Comparison of ENCODE assay signal across 7 cellular contexts in the genomic region with DNA sequence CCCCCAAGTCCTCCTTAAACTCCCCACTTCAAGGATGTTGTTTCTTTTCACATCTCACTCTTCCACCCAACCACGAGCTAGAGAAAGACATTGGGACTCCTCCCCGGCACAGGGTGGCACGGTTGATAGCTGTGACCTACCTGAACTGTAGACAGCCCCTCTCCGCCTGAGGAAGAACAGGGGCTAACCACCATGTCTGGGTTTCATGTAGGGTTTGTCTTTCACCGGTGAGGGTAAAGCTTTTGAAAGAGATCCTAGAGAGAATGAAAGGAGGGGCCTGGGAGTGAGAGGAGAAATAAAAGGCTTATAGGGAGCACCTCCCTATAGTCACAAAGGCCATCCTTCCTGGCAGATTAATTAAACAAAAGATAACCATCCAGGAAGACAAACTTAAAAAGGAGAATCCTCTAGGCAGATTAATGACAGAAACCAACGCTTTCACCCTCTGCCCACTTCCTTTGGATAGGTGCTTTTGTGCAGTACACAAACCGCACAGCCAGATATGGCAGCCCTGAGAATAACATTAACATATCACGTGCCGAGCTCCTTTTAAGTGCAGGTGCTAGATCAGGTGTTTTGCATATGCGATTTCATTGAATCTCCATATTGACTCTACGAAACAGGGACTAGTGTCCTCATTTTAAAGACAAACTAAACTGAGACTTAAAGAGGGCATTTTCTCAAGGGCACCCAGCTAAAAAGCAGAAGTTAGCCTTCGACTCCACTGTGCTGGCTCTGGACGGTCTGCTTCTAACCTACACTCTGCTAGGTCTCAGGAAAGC.
DNase-seq lines count a peak whose midpoint lies in the region; ATAC-seq and TF ChIP-seq lines count a peak whose summit lies in the region.

No MANE protein-coding gene starts in this region.

- peak overlapping the region; percentile 67 for H3K4me3 Mint-ChIP-seq in activated T-cell treated with anti-CD3 and anti-CD28 coated beads, Interleukin-2, amount 50 U/mL, for 4 hours
- H3K4me3 Mint-ChIP-seq in stimulated activated effector memory CD8-positive, alpha-beta T cell treated with anti-CD3 and anti-CD28 coated beads, Interleukin-12 subunit alpha, Interleukin-12 subunit beta, amount 100 ng/mL, for 72 hours: peak overlapping the region; percentile 48

- no peak overlapping the region for H3K4me3 ChIP-seq in tibial artery

- no peaks in the 10 kb centered on the region for H3K36me3 Mint-ChIP-seq in activated T-cell treated with anti-CD3 and anti-CD28 coated beads, Interleukin-2, amount 50 U/mL, for 4 hours (ENCODE audit: insufficient read depth)
- no peaks in the 10 kb centered on the region for H3K36me3 Mint-ChIP-seq in stimulated activated effector memory CD8-positive, alpha-beta T cell treated with anti-CD3 and anti-CD28 coated beads, Interleukin-12 subunit alpha, Interleukin-12 subunit beta, amount 100 ng/mL, for 72 hours

- peaks cover 43% of the 10 kb centered on the region for H3K4me1 Mint-ChIP-seq in activated T-cell treated with anti-CD3 and anti-CD28 coated beads, Interleukin-2, amount 50 U/mL, for 4 hours (ENCODE audit: low read depth)
- H3K4me1 Mint-ChIP-seq in stimulated activated effector memory CD8-positive, alpha-beta T cell treated with anti-CD3 and anti-CD28 coated beads, Interleukin-12 subunit alpha, Interleukin-12 subunit beta, amount 100 ng/mL, for 72 hours: peaks cover 41% of the 10 kb centered on the region

- ATAC-seq in GM18867 (IDR thresholded peaks at IDR 0.05; ENCODE audit: unreplicated experiment) (peak; percentile 77), HG02610 (IDR thresholded peaks at IDR 0.05; ENCODE audit: unreplicated experiment) (peak; percentile 79)
- peak; percentile 87 to 93 for ATAC-seq in activated T-cell treated with anti-CD3 and anti-CD28 coated beads, Interleukin-2, amount 50 U/mL, for 4 hours
- ATAC-seq in stimulated activated effector memory CD8-positive, alpha-beta T cell treated with anti-CD3 and anti-CD28 coated beads, Interleukin-12 subunit alpha, Interleukin-12 subunit beta, amount 100 ng/mL, for 72 hours: peak; percentile 70

- no peaks in the 10 kb centered on the region for H3K9me3 Mint-ChIP-seq in activated T-cell treated with anti-CD3 and anti-CD28 coated beads, Interleukin-2, amount 50 U/mL, for 4 hours
- H3K9me3 Mint-ChIP-seq in stimulated activated effector memory CD8-positive, alpha-beta T cell treated with anti-CD3 and anti-CD28 coated beads, Interleukin-12 subunit alpha, Interleukin-12 subunit beta, amount 100 ng/mL, for 72 hours: no peaks in the 10 kb centered on the region

- no peak overlapping the region for H3K27ac ChIP-seq in tibial artery

- no peak for TF ChIP-seq CTCF in tibial artery (IDR thresholded peaks at IDR 0.05)

- no peaks in the 10 kb centered on the region for H3K27me3 Mint-ChIP-seq in activated T-cell treated with anti-CD3 and anti-CD28 coated beads, Interleukin-2, amount 50 U/mL, for 4 hours (ENCODE audit: low read depth)

- H3K36me3 ChIP-seq in tibial artery: no peaks in the 10 kb centered on the region

- DNase-seq in NCI-H1436 treated with DMSO at 0.1 percent for 48 hours (lab: John Stamatoyannopoulos, UW) (peak; percentile 61), posterior vena cava (ENCODE audit: low spot score) (no peak), tibial artery (no peak)
- peak; percentile 12 for DNase-seq in activated T-cell treated with anti-CD3 and anti-CD28 coated beads, Interleukin-2, amount 50 U/mL, for 4 hours
- DNase-seq in stimulated activated effector memory CD8-positive, alpha-beta T cell treated with anti-CD3 and anti-CD28 coated beads, Interleukin-12 subunit alpha, Interleukin-12 subunit beta, amount 100 ng/mL, for 72 hours (ENCODE audit: low spot score in 2 of 2): no peak

- no peaks in the 10 kb centered on the region for H3K9me3 ChIP-seq in tibial artery

- H3K27ac Mint-ChIP-seq in stimulated activated effector memory CD8-positive, alpha-beta T cell treated with anti-CD3 and anti-CD28 coated beads, Interleukin-12 subunit alpha, Interleukin-12 subunit beta, amount 100 ng/mL, for 72 hours: peak overlapping the region; percentile 27

- no peaks in the 10 kb centered on the region for H3K27me3 ChIP-seq in tibial artery

- intact Hi-C loops in posterior vena cava (cut with DNase I): no loop called here
- intact Hi-C loops in tibial artery (cut with DNase I; ENCODE audit: low total_unique reads): no loop called here

- H3K4me1 ChIP-seq in tibial artery: peaks cover 0 to 6% (median 0%) of the 10 kb centered on the region in 4 donors

Comparison
In these comparisons a context has a peak if more than half of its experiments do, and no peak if none do; other contexts are left out.
1. DNase-seq: peak in NCI-H1436 treated with DMSO at 0.1 percent for 48 hours (single experiment) and activated T-cell treated with anti-CD3 and anti-CD28 coated beads, Interleukin-2, amount 50 U/mL, for 4 hours (single experiment); none in stimulated activated effector memory CD8-positive, alpha-beta T cell treated with anti-CD3 and anti-CD28 coated beads, Interleukin-12 subunit alpha, Interleukin-12 subunit beta, amount 100 ng/mL, for 72 hours (0 of 2), posterior vena cava (single experiment) and tibial artery (0 of 2).
2. Peak in every context shown above with its lines, with median percentiles within 50 percentile points of each other: ATAC-seq.